Comparison of ENCODE assay signal across 1 cellular context in the genomic region with DNA sequence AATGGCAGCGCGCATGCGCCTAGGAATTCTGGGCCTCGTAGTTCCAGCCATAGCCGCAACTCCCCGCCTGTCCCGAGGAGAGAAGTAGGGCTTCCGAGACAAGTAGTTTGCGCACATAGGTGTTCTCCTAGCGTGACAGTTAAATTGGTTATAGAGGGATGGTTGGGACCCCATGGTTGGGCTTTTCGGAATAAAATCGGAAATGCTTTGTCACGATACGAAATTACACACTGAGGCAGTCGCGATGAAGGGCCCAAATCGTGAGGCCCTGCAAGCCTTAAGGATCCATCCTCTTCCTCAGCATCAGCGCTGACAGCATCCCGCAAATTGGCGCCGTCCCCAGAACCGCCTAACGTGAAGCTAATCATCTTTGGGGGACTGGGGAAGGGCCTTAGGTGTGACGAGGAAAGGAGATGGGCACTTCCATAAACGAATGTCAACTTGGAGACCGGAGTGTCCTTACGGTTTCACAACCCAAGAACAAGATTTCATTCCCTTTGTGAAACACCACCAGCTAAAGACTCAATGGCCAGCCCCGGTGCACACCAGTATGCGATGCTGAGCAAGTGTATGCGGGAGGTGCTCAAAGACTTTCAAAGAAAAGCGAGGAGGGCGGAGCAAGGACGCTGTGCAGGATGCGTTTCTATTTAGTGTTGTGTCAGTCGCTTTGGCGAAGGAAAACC.
TF ChIP-seq lines count a peak whose summit lies in the region.

No MANE protein-coding gene starts in this region.

TF ChIP-seq in HepG2, 621 proteins besides CTCF, POLR2A, EP300 and RAD21 (continued from another document and continues in another):
- TF ChIP-seq, protein P1, sequence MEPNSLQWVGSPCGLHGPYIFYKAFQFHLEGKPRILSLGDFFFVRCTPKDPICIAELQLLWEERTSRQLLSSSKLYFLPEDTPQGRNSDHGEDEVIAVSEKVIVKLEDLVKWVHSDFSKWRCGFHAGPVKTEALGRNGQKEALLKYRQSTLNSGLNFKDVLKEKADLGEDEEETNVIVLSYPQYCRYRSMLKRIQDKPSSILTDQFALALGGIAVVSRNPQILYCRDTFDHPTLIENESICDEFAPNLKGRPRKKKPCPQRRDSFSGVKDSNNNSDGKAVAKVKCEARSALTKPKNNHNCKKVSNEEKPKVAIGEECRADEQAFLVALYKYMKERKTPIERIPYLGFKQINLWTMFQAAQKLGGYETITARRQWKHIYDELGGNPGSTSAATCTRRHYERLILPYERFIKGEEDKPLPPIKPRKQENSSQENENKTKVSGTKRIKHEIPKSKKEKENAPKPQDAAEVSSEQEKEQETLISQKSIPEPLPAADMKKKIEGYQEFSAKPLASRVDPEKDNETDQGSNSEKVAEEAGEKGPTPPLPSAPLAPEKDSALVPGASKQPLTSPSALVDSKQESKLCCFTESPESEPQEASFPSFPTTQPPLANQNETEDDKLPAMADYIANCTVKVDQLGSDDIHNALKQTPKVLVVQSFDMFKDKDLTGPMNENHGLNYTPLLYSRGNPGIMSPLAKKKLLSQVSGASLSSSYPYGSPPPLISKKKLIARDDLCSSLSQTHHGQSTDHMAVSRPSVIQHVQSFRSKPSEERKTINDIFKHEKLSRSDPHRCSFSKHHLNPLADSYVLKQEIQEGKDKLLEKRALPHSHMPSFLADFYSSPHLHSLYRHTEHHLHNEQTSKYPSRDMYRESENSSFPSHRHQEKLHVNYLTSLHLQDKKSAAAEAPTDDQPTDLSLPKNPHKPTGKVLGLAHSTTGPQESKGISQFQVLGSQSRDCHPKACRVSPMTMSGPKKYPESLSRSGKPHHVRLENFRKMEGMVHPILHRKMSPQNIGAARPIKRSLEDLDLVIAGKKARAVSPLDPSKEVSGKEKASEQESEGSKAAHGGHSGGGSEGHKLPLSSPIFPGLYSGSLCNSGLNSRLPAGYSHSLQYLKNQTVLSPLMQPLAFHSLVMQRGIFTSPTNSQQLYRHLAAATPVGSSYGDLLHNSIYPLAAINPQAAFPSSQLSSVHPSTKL (CRISPR knock-in tag; IDR thresholded peaks at IDR 0.05): no peak
- TF ChIP-seq, protein P2, sequence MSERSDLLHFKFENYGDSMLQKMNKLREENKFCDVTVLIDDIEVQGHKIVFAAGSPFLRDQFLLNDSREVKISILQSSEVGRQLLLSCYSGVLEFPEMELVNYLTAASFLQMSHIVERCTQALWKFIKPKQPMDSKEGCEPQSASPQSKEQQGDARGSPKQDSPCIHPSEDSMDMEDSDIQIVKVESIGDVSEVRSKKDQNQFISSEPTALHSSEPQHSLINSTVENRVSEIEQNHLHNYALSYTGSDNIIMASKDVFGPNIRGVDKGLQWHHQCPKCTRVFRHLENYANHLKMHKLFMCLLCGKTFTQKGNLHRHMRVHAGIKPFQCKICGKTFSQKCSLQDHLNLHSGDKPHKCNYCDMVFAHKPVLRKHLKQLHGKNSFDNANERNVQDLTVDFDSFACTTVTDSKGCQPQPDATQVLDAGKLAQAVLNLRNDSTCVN (CRISPR knock-in tag; IDR thresholded peaks at IDR 0.05; ENCODE audit: borderline replicate concordance): 0 out of 2 replicates have a peak, but pooled peaks have one; percentile 14
- TF ChIP-seq CEBPG (CRISPR knock-in tag; IDR thresholded peaks at IDR 0.05) (no peak), HOXA9 (CRISPR knock-in tag; IDR thresholded peaks at IDR 0.05; ENCODE audit: borderline replicate concordance) (no peak), HMGXB4 (CRISPR knock-in tag; IDR thresholded peaks at IDR 0.05; ENCODE audit: borderline replicate concordance in 1 of 2, low read depth in 1 of 2) (peak in 1 of 2 experiments; percentile 3; a peak in 2 of 4 replicates), KMT2B (CRISPR knock-in tag; IDR thresholded peaks at IDR 0.05) (peak; percentile 26), ZNF550 (CRISPR knock-in tag; IDR thresholded peaks at IDR 0.05; ENCODE audit: borderline replicate concordance) (no peak), ARID3A (IDR thresholded peaks at IDR 0.05; ENCODE audit: low read depth, low read length) (0 out of 2 replicates have a peak, but pooled peaks have one; percentile 6), ZC3H13 (CRISPR knock-in tag; IDR thresholded peaks at IDR 0.05) (no peak), ZNF329 (CRISPR knock-in tag; IDR thresholded peaks at IDR 0.05; ENCODE audit: low read depth) (0 out of 2 replicates have a peak, but pooled peaks have one; percentile 30), SAP130 (CRISPR knock-in tag; IDR thresholded peaks at IDR 0.05; ENCODE audit: low read depth) (peak; percentile 61), ETS1 (CRISPR knock-in tag; IDR thresholded peaks at IDR 0.05) (no peak), NFIC (IDR thresholded peaks at IDR 0.05; ENCODE audit: low read length) (no peak), RFXANK (CRISPR knock-in tag; IDR thresholded peaks at IDR 0.05) (no peak), ZNF839 (CRISPR knock-in tag; IDR thresholded peaks at IDR 0.05; ENCODE audit: borderline replicate concordance) (no peak), NKX3-1 (CRISPR knock-in tag; IDR thresholded peaks at IDR 0.05) (no peak), MIXL1 (CRISPR knock-in tag; IDR thresholded peaks at IDR 0.05) (no peak), TARDBP (CRISPR knock-in tag; IDR thresholded peaks at IDR 0.05) (no peak), ZFP37 (CRISPR knock-in tag; IDR thresholded peaks at IDR 0.05; ENCODE audit: borderline replicate concordance) (no peak), ZNF672 (CRISPR knock-in tag; IDR thresholded peaks at IDR 0.05) (no peak), PBX3 (CRISPR knock-in tag; IDR thresholded peaks at IDR 0.05; ENCODE audit: borderline replicate concordance) (no peak), ZNF337 (CRISPR knock-in tag; IDR thresholded peaks at IDR 0.05; ENCODE audit: borderline replicate concordance, low read depth) (no peak), ZC3H4 (CRISPR knock-in tag; IDR thresholded peaks at IDR 0.05; ENCODE audit: borderline replicate concordance) (no peak), CBFB (CRISPR knock-in tag; IDR thresholded peaks at IDR 0.05) (no peak), SMAD9 (CRISPR knock-in tag; IDR thresholded peaks at IDR 0.05) (no peak), ZNF224 (CRISPR knock-in tag; IDR thresholded peaks at IDR 0.05) (no peak), KAT7 (CRISPR knock-in tag; IDR thresholded peaks at IDR 0.05; ENCODE audit: borderline replicate concordance) (no peak), ZMYM2 (CRISPR knock-in tag; IDR thresholded peaks at IDR 0.05) (0 out of 2 replicates have a peak, but pooled peaks have one; percentile 14), ZNF674 (CRISPR knock-in tag; IDR thresholded peaks at IDR 0.05; ENCODE audit: low read depth) (no peak)
- TF ChIP-seq, protein P3, sequence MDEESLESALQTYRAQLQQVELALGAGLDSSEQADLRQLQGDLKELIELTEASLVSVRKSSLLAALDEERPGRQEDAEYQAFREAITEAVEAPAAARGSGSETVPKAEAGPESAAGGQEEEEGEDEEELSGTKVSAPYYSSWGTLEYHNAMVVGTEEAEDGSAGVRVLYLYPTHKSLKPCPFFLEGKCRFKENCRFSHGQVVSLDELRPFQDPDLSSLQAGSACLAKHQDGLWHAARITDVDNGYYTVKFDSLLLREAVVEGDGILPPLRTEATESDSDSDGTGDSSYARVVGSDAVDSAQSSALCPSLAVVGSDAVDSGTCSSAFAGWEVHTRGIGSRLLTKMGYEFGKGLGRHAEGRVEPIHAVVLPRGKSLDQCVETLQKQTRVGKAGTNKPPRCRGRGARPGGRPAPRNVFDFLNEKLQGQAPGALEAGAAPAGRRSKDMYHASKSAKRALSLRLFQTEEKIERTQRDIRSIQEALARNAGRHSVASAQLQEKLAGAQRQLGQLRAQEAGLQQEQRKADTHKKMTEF (CRISPR knock-in tag; IDR thresholded peaks at IDR 0.05): peak; percentile 64; the same call in 1 of the 2 replicates
- TF ChIP-seq, protein P4, sequence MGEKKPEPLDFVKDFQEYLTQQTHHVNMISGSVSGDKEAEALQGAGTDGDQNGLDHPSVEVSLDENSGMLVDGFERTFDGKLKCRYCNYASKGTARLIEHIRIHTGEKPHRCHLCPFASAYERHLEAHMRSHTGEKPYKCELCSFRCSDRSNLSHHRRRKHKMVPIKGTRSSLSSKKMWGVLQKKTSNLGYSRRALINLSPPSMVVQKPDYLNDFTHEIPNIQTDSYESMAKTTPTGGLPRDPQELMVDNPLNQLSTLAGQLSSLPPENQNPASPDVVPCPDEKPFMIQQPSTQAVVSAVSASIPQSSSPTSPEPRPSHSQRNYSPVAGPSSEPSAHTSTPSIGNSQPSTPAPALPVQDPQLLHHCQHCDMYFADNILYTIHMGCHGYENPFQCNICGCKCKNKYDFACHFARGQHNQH (CRISPR knock-in tag; IDR thresholded peaks at IDR 0.05): no peak
- TF ChIP-seq, protein P5, sequence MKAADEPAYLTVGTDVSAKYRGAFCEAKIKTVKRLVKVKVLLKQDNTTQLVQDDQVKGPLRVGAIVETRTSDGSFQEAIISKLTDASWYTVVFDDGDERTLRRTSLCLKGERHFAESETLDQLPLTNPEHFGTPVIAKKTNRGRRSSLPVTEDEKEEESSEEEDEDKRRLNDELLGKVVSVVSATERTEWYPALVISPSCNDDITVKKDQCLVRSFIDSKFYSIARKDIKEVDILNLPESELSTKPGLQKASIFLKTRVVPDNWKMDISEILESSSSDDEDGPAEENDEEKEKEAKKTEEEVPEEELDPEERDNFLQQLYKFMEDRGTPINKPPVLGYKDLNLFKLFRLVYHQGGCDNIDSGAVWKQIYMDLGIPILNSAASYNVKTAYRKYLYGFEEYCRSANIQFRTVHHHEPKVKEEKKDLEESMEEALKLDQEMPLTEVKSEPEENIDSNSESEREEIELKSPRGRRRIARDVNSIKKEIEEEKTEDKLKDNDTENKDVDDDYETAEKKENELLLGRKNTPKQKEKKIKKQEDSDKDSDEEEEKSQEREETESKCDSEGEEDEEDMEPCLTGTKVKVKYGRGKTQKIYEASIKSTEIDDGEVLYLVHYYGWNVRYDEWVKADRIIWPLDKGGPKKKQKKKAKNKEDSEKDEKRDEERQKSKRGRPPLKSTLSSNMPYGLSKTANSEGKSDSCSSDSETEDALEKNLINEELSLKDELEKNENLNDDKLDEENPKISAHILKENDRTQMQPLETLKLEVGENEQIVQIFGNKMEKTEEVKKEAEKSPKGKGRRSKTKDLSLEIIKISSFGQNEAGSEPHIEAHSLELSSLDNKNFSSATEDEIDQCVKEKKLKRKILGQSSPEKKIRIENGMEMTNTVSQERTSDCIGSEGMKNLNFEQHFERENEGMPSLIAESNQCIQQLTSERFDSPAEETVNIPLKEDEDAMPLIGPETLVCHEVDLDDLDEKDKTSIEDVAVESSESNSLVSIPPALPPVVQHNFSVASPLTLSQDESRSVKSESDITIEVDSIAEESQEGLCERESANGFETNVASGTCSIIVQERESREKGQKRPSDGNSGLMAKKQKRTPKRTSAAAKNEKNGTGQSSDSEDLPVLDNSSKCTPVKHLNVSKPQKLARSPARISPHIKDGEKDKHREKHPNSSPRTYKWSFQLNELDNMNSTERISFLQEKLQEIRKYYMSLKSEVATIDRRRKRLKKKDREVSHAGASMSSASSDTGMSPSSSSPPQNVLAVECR (CRISPR knock-in tag; IDR thresholded peaks at IDR 0.05; ENCODE audit: borderline replicate concordance): peak; percentile 38; the same call in 1 of the 2 replicates
